25 cellular contexts compared by ENCODE assay signal in the genomic region with DNA sequence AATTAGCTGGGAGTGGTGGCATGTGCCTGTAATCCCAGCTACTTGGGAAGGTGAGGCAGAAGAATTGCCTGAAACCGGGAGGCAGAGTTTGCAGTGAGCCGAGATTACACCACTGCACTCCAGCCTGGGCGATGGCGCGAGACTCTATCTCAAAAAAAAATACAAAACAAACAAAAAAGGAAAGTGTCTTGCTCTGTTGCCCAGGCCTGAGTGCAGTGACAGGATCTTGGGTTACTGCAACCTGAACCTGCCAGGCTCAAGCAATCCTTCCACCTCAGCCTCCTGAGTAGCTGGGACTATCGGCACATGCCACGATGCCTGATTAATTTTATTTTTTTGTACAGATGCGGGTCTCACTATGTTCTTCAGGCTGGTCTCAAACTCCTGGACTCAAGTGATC.
"Had no signal": no experiment of that assay in that cellular context is flagged by ENCODE, and none has a peak within 500 bp of the region (broad histone marks: within the 10 kb centered on the region; RNA-seq: fewer than 3 reads in every experiment).

No MANE protein-coding gene starts in this region.

- H3K9me3 ChIP-seq: colonic mucosa, esophagus muscularis mucosa, mucosa of descending colon, neutrophil, pancreas, thoracic aorta, transverse colon, vagina had no signal

- DNase-seq: colonic mucosa; dermis blood vessel endothelial cell; effector memory CD4-positive, alpha-beta T cell; foreskin keratinocyte; glutamatergic neuron; hypothalamus; immature natural killer cell; islet precursor cell; kidney glomerular epithelial cell; left colon; mesenchymal stem cell; mucosa of descending colon; naive B cell; pancreas; small intestine; stimulated activated CD4-positive, alpha-beta T cell treated with anti-CD3 and anti-CD28 coated beads, Interleukin-15, amount 100 ng/mL, for 24 hours; stimulated activated CD4-positive, alpha-beta T cell treated with anti-CD3 and anti-CD28 coated beads, Interleukin-2, amount 100 ng/mL, for 48 hours; stimulated activated naive B cell treated with anti-CD40 and anti-IgM and Interleukin-4, amounts not matched to agents 10 μg/mL and 1 μg/mL and 100 μg/mL, for 72 hours; transverse colon had no signal

- FAIRE-seq: endothelial cell of umbilical vein, pancreas, small intestine had no signal

- H3K4me3 ChIP-seq: colonic mucosa, esophagus muscularis mucosa, mucosa of descending colon, pancreas, thoracic aorta, transverse colon, vagina had no signal

- H3K36me3 ChIP-seq: colonic mucosa, esophagus muscularis mucosa, neutrophil, pancreas, thoracic aorta, transverse colon, vagina had no signal

- H3K27me3 ChIP-seq: colonic mucosa, esophagus muscularis mucosa, foreskin keratinocyte, neutrophil, pancreas, transverse colon, vagina had no signal

- ATAC-seq: foreskin keratinocyte; left colon; mucosa of descending colon; natural killer cell treated with Interleukin-12 subunit alpha and Interleukin-12 subunit beta and Interleukin-15 and Interleukin-18, amount 100 ng/mL, for 72 hours; pancreas; stimulated activated naive B cell treated with anti-CD40 and anti-IgM and Interleukin-4, amounts not matched to agents 10 μg/mL and 1 μg/mL and 100 μg/mL, for 72 hours had no signal

- H3K27ac ChIP-seq: colonic mucosa, esophagus muscularis mucosa, foreskin keratinocyte, neutrophil, pancreas, thoracic aorta, transverse colon, vagina had no signal
